Comparison of ENCODE assay signal across 21 cellular contexts in genomic region chr16:23333962-23334361, GRCh38. TPM values are rescaled to one million over a fixed set of nuclear protein-coding genes. Genes with fewer than 3 reads are reported as not detected.
"Had no signal": no experiment of that assay in that cellular context is flagged by ENCODE, and none has a peak within 500 bp of the region (broad histone marks: within the 10 kb centered on the region; RNA-seq: fewer than 3 reads in every experiment).

No MANE protein-coding gene starts in this region.

- H3K4me1 ChIP-seq: colonic mucosa, foreskin keratinocyte, left ventricle myocardium inferior, tibial artery, uterus had no signal

- H3K9me3 ChIP-seq: colonic mucosa, left ventricle myocardium inferior, mucosa of descending colon, neutrophil, tibial artery, uterus had no signal

- H3K27me3 ChIP-seq: colonic mucosa, neutrophil, uterus had no signal

- H3K36me3 ChIP-seq: colonic mucosa, left ventricle myocardium inferior, neutrophil, tibial artery, uterus had no signal

- DNase-seq: activated CD4-positive, alpha-beta memory T cell treated with anti-CD3 and anti-CD28 coated beads for 36 hours; activated CD4-positive, alpha-beta T cell treated with anti-CD3 and anti-CD28 coated beads for 1 hour; activated effector memory CD4-positive, alpha-beta T cell treated with Interleukin-2 at 50 U/mL for 16 hours; activated naive CD4-positive, alpha-beta T cell treated with anti-CD3 and anti-CD28 coated beads, Interleukin-2, amount 50 U/mL, for 16 hours; activated T-cell treated with anti-CD3 and anti-CD28 coated beads, Interleukin-2, amount 50 U/mL, for 4 hours; colonic mucosa; foreskin keratinocyte; glutamatergic neuron; hypothalamus; left ventricle myocardium inferior; mucosa of descending colon; naive thymus-derived CD8-positive, alpha-beta T cell; stimulated activated CD4-positive, alpha-beta T cell treated with anti-CD3 and anti-CD28 coated beads, Interleukin-2, amount 100 ng/mL, for 48 hours; stimulated activated naive B cell treated with anti-CD40 and anti-IgM and Interleukin-4, amounts not matched to agents 10 μg/mL and 1 μg/mL and 100 μg/mL, for 72 hours; T-helper 9 cell; tibial artery; uterus had no signal

- H3K4me3 ChIP-seq: colonic mucosa, left ventricle myocardium inferior, mucosa of descending colon, tibial artery, uterus had no signal

- H3K27ac ChIP-seq: colonic mucosa, foreskin keratinocyte, left ventricle myocardium inferior, neutrophil, tibial artery, uterus had no signal

RNA-seq across cellular contexts. Expression of gene SCNN1B, which starts 31.9 kb away (rescaled TPM):
- total RNA-seq: activated CD4-positive, alpha-beta memory T cell treated with anti-CD3 and anti-CD28 coated beads for 36 hours; activated T-cell treated with anti-CD3 and anti-CD28 coated beads, Interleukin-2, amount 50 U/mL, for 4 hours; cardiac septum; endothelial cell of umbilical vein; left ventricle myocardium inferior; naive thymus-derived CD8-positive, alpha-beta T cell; skeletal muscle tissue had no signal
- polyA plus RNA-seq: endothelial cell of umbilical vein; naive thymus-derived CD8-positive, alpha-beta T cell had no signal
